17 cellular contexts compared by ENCODE assay signal in the genomic region with DNA sequence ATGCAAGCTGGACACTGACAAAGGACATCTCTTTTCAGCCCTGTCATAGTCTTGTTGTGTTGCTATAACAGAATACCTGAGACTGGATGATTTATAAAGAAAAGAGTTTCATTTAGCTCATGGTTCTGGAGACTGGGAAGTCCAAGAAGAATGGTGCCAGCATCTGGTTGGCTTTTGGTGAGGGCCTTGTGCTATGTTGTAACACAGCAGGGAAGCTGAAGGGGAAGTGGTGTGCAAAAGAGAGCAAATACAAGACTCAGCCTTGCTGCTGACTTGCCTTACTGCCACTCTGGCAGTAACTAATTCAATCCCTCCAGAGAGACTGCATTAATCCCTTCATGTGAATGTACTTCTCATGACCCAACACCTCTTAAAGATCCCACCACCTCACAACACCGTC.
"Had no signal": no experiment of that assay in that cellular context is flagged by ENCODE, and none has a peak within 500 bp of the region (broad histone marks: within the 10 kb centered on the region; RNA-seq: fewer than 3 reads in every experiment).

No MANE protein-coding gene starts in this region.

- H3K4me1 ChIP-seq: transverse colon had no signal

- H3K27ac ChIP-seq: left ventricle myocardium inferior, transverse colon had no signal

- ATAC-seq: activated T-cell treated with anti-CD3 and anti-CD28 coated beads, Interleukin-2, amount 50 U/mL, for 72 hours; esophagus mucosa; mucosa of descending colon; naive thymus-derived CD4-positive, alpha-beta T cell had no signal

- H3K27me3 ChIP-seq: transverse colon had no signal

- H3K4me3 ChIP-seq: left ventricle myocardium inferior, mucosa of descending colon, transverse colon had no signal

- H3K36me3 ChIP-seq: left ventricle myocardium inferior, transverse colon had no signal

- H3K9me3 ChIP-seq: left ventricle myocardium inferior, mucosa of descending colon, transverse colon had no signal

- DNase-seq: activated B cell treated with CpG ODN at 0.5 μM for 24 hours; activated CD4-positive, alpha-beta T cell treated with anti-CD3 and anti-CD28 coated beads, Interleukin-2, amount 10 ng/mL, durations not matched to agents 7 days and 5 days; activated CD8-positive, alpha-beta memory T cell treated with anti-CD3 and anti-CD28 coated beads, Interleukin-2, amount 50 U/mL, for 48 hours; activated gamma-delta T cell treated with Interleukin-2 at 50 U/mL for 16 hours; activated T-cell treated with anti-CD3 and anti-CD28 coated beads, Interleukin-2, amount 50 U/mL, for 72 hours; amniotic stem cell; hippocampal formation; left ventricle myocardium inferior; mucosa of descending colon; naive thymus-derived CD4-positive, alpha-beta T cell; posterior cingulate gyrus; retina; stimulated activated CD4-positive, alpha-beta T cell treated with anti-CD3 and anti-CD28 coated beads, Interleukin-15, amount 100 ng/mL, for 24 hours; stimulated activated CD4-positive, alpha-beta T cell treated with anti-CD3 and anti-CD28 coated beads, Interleukin-4, amount 100 ng/mL, for 24 hours; stimulated activated naive CD4-positive, alpha-beta T cell; transverse colon had no signal
